8 cellular contexts compared by ENCODE assay signal in genomic region chr5:10065428-10066000, GRCh38.
"Had no signal": no experiment of that assay in that cellular context is flagged by ENCODE, and none has a peak within 500 bp of the region (broad histone marks: within the 10 kb centered on the region; RNA-seq: fewer than 3 reads in every experiment).

No MANE protein-coding gene starts in this region.

- H3K4me1 Mint-ChIP-seq: IgD-negative memory B cell had no signal

- ATAC-seq: HCT116 had no signal

- H3K27ac Mint-ChIP-seq: HFFc6, IgD-negative memory B cell had no signal

- H3K36me3 Mint-ChIP-seq: IgD-negative memory B cell had no signal

- DNase-seq: GOT3, H7, HFFc6 had no signal

- H3K27me3 Mint-ChIP-seq: IgD-negative memory B cell had no signal

- H3K9me3 ChIP-seq: HAP-1 had no signal

- H3K4me3 ChIP-seq: GM23248, HAP-1 had no signal

- H3K4me1 ChIP-seq: HAP-1 had no signal

- H3K27ac ChIP-seq: GM23248, HL-60 had no signal

- H3K4me3 Mint-ChIP-seq: HFFc6, IgD-negative memory B cell had no signal

- H3K36me3 ChIP-seq: HAP-1 had no signal
